ENCODE assay signal across 18 cellular contexts in genomic region chr7:157425137-157425731, GRCh38.
DNase-seq lines count a peak whose midpoint lies in the region; ATAC-seq, FAIRE-seq and TF ChIP-seq lines count a peak whose summit lies in the region.
"Had no signal": no experiment of that assay in that cellular context is flagged by ENCODE, and none has a peak within 500 bp of the region (broad histone marks: within the 10 kb centered on the region; RNA-seq: fewer than 3 reads in every experiment).

No MANE protein-coding gene starts in this region.

- H3K36me3 ChIP-seq in left ventricle myocardium inferior (peaks cover 9% of the 10 kb centered on the region), RWPE2 (ENCODE audit: low read depth) (no peaks in the 10 kb centered on the region), kidney (ENCODE audit: control insufficient read depth in 1 of 2, insufficient read depth in 2 of 2, low read length in 2 of 2) (no peaks in the 10 kb centered on the region)
- H3K36me3 ChIP-seq: HAP-1 had no signal

- intact Hi-C loops in left ventricle myocardium inferior (cut with micrococcal nuclease), result no loop called here
- intact Hi-C loops in cardiac septum (cut with DNase I), result no loop called here
- intact Hi-C loops in kidney (cut with DNase I), result no loop called here
- intact Hi-C loops in posterior vena cava (cut with DNase I), result no loop called here

- no peak overlapping the region for H3K27ac ChIP-seq in left ventricle myocardium inferior (replicated peaks)
- H3K27ac ChIP-seq in RWPE2 (ENCODE audit: poor library complexity, severe bottlenecking), result no peak overlapping the region
- H3K27ac ChIP-seq in kidney (ENCODE audit: low read depth in 2 of 2, low read length in 2 of 2), result no peak overlapping the region

- H3K4me3 ChIP-seq in left ventricle myocardium inferior, result no peak overlapping the region
- no peak overlapping the region for H3K4me3 ChIP-seq in RWPE2 (ENCODE audit: severe bottlenecking)
- H3K4me3 ChIP-seq in kidney (ENCODE audit: low read length in 2 of 2), result no peak overlapping the region
- H3K4me3 ChIP-seq: GM12878, HAP-1 had no signal

- H3K9me3 ChIP-seq in left ventricle myocardium inferior (replicated peaks) (no peaks in the 10 kb centered on the region), RWPE2 (ENCODE audit: severe bottlenecking) (no peaks in the 10 kb centered on the region), kidney (ENCODE audit: control insufficient read depth in 1 of 2, low read length in 2 of 2) (no peaks in the 10 kb centered on the region)
- H3K9me3 ChIP-seq: HAP-1 had no signal

- no peak for TF ChIP-seq POLR2A in H54 (IDR thresholded peaks at IDR 0.05; ENCODE audit: low read depth, low read length)

- no peak for TF ChIP-seq CTCF in left ventricle myocardium inferior (IDR thresholded peaks at IDR 0.05; ENCODE audit: borderline replicate concordance)
- TF ChIP-seq CTCF in RWPE2 (IDR thresholded peaks at IDR 0.05; ENCODE audit: poor library complexity, severe bottlenecking), result no peak
- TF ChIP-seq CTCF in kidney (IDR thresholded peaks at IDR 0.05; ENCODE audit: borderline replicate concordance, extremely low read depth, insufficient read depth), result no peak

- ATAC-seq in RWPE2 (ENCODE audit: low read depth), result peak; percentile 14; the same call in 1 of the 3 replicates
- ATAC-seq: GM12878 had no signal

- H3K27me3 ChIP-seq in left ventricle myocardium inferior (ENCODE audit: low read depth) (no peaks in the 10 kb centered on the region), RWPE2 (ENCODE audit: insufficient read depth, poor library complexity, severe bottlenecking) (no peaks in the 10 kb centered on the region)

- DNase-seq in left ventricle myocardium inferior, result peak; percentile 12
- DNase-seq in cardiac septum (ENCODE audit: low spot score), result no peak
- DNase-seq in RWPE2 (ENCODE audit: low spot score), result peak; percentile 55
- peak; percentile 73 for DNase-seq in kidney
- peak; percentile 78 for DNase-seq in posterior vena cava (ENCODE audit: low spot score)
- no peak for DNase-seq in NCI-H187 (lab: John Stamatoyannopoulos, UW)
- no peak for DNase-seq in HuH-7.5 (ENCODE audit: low spot score)
- no peak for DNase-seq in H54 (ENCODE audit: insufficient read length, low spot score)
- DNase-seq: AML-193; CD4-positive, CD25-positive, alpha-beta regulatory T cell; KBM-7; NCI-H1092; NCI-H1694; NCI-H446 had no signal

- no peak overlapping the region for H3K9ac ChIP-seq in kidney (ENCODE audit: low read length in 2 of 2)

- peaks cover 18% of the 10 kb centered on the region for H3K4me1 ChIP-seq in left ventricle myocardium inferior
- H3K4me1 ChIP-seq in RWPE2 (ENCODE audit: insufficient read depth, poor library complexity, severe bottlenecking), result no peaks in the 10 kb centered on the region
- no peaks in the 10 kb centered on the region for H3K4me1 ChIP-seq in kidney (ENCODE audit: control insufficient read depth in 1 of 2, insufficient read depth in 1 of 2, low read depth in 1 of 2, low read length in 2 of 2)
- H3K4me1 ChIP-seq: HAP-1 had no signal

- FAIRE-seq in kidney (lab: Jason Lieb, UNC) (no peak), H54 (lab: Jason Lieb, UNC) (no peak)
- FAIRE-seq: GM12878, GM18507, RCC 7860 had no signal

Comparison
In these comparisons a context has a peak if more than half of its experiments do, and no peak if none do; other contexts are left out.
1. DNase-seq: peak in left ventricle myocardium inferior (single experiment), RWPE2 (single experiment), kidney (single experiment) and posterior vena cava (single experiment); none in cardiac septum (single experiment), NCI-H187 (0 of 2), HuH-7.5 (single experiment) and H54 (single experiment).